ENCODE assay signal across 21 cellular contexts in the genomic region with DNA sequence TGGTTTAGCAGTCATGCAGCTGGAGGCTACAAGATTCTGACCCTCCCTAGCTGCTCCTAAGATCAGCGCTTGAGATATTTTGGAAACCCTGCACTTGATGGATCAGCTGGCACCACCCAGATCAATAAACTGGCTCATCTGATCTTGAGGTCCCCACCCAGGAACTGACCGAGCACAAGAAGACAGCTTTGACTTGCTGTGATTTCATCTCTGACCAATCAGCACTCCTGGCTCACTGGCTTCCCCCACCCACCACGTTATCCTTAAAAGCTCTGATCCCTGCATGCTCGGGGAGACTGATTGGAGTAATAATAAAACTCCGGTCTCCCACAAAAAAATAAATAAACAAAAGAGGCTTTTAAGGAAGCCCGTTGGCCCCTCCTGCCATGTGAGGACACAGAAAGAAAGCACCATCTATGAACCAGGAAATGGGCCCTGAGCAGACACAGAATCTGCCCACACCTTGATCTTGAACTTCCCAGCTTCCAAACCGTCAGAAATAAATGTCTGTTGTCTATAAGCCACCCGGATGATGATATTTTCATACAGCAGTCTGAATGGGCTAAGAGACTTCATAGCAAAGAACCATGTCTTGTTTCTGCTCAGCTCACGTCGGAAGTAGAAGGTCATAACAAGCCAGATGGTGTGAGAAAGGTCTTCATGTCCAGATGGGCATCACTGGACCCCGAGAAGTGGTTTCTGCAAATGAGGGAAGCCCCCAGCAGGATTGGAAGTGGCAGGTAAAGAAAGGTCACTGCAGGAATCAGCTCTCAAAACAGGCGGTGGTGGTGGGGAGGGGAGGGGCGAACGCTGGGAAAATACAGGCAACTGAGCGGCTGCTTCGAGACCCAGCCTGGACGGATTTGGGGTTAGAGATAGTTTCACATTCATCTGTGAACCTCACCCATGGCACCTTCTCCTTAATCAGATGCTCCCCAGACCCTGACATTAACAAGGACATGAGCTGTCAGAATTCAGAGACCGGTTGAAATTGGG. TPM values are rescaled to one million over a fixed set of nuclear protein-coding genes. Genes with fewer than 3 reads are reported as not detected.
DNase-seq lines count a peak whose midpoint lies in the region; ATAC-seq, FAIRE-seq and TF ChIP-seq lines count a peak whose summit lies in the region.
"Had no signal": no experiment of that assay in that cellular context is flagged by ENCODE, and none has a peak within 500 bp of the region (broad histone marks: within the 10 kb centered on the region; RNA-seq: fewer than 3 reads in every experiment).

No MANE protein-coding gene starts in this region.

- H3K18ac ChIP-seq in IMR-90 (ENCODE audit: low read depth, low read length), result no peak overlapping the region

- H3K27me3 Mint-ChIP-seq in MCF 10A (ENCODE audit: insufficient read depth, unreplicated experiment), result no peaks in the 10 kb centered on the region

- no peak overlapping the region for H3K4me3 Mint-ChIP-seq in MCF 10A (ENCODE audit: unreplicated experiment)
- H3K4me3 Mint-ChIP-seq: IgD-negative memory B cell had no signal

- no peaks in the 10 kb centered on the region for H3K9me1 ChIP-seq in IMR-90 (ENCODE audit: insufficient read depth, low read length)

- FAIRE-seq in pancreas (lab: Jason Lieb, UNC), result no peak
- FAIRE-seq: A549, GM12878, GM18507 had no signal

- H3K4me3 ChIP-seq in BLaER1 (no peak overlapping the region), IMR-90 (ENCODE audit: insufficient read depth, low read depth, low read length) (no peak overlapping the region), fibroblast of villous mesenchyme (ENCODE audit: low read depth, low read length) (no peak overlapping the region), pancreas (no peak overlapping the region)
- H3K4me3 ChIP-seq: A549, GM12878, HAP-1 had no signal

- DNase-seq in IMR-90, result peak; percentile 10
- DNase-seq in fibroblast of villous mesenchyme (ENCODE audit: low read depth), result peak; percentile 54
- peak in 1 of 6 donors; percentile 60 for DNase-seq in pancreas
- no peak for DNase-seq in MCF 10A (ENCODE audit: unreplicated experiment)
- no peak for DNase-seq in globus pallidus (ENCODE audit: low spot score)
- DNase-seq in foreskin keratinocyte, result no peak
- DNase-seq: C1 segment of cervical spinal cord, DND-41, GDM1, MV-4-11, NCI-H1436 treated with DMSO at 0.1 percent for 48 hours, NCI-H2029 treated with DMSO at 0.1 percent for 48 hours, NCI-H510A, NCI-H774 had no signal

- TF ChIP-seq CTCF in IMR-90 (conservative IDR thresholded peaks at IDR 0.05; ENCODE audit: low read depth, low read length), result no peak
- TF ChIP-seq CTCF in fibroblast of villous mesenchyme (IDR thresholded peaks at IDR 0.05; ENCODE audit: insufficient read depth, low read depth, low read length), result no peak
- TF ChIP-seq CTCF in pancreas (IDR thresholded peaks at IDR 0.05), result no peak
- TF ChIP-seq CTCF in MCF 10A (IDR thresholded peaks at IDR 0.05; ENCODE audit: unreplicated experiment), result no peak
- TF ChIP-seq CTCF in foreskin keratinocyte (conservative IDR thresholded peaks at IDR 0.05), result no peak

- H3K4ac ChIP-seq in IMR-90 (ENCODE audit: low read depth, low read length), result no peak overlapping the region

- no TSS peak for BruUV-seq in IMR-90 (replicated peaks; lab: Mats Ljungman, UMichigan)
- BruUV-seq in MCF 10A (replicated peaks; lab: Mats Ljungman, UMichigan), result no TSS peak

- H3K27ac Mint-ChIP-seq in MCF 10A (ENCODE audit: low read depth, unreplicated experiment), result no peak overlapping the region
- H3K27ac Mint-ChIP-seq: IgD-negative memory B cell had no signal

- H3K36me3 Mint-ChIP-seq in MCF 10A (ENCODE audit: insufficient read depth, unreplicated experiment), result peaks cover 7% of the 10 kb centered on the region

- H3K36me3 ChIP-seq in BLaER1 (peaks cover 19% of the 10 kb centered on the region), IMR-90 (ENCODE audit: control insufficient read depth, insufficient read depth, low read length) (no peaks in the 10 kb centered on the region), pancreas (no peaks in the 10 kb centered on the region)
- H3K36me3 ChIP-seq: HAP-1 had no signal

- CTCF ChIA-PET in IMR-90 (lab: Yijun Ruan, JAX) (no interaction called here), MCF 10A (lab: Yijun Ruan, JAX) (no interaction called here)

- H3K9me3 Mint-ChIP-seq in MCF 10A (ENCODE audit: unreplicated experiment), result peaks cover 13% of the 10 kb centered on the region

- H4K5ac ChIP-seq in IMR-90 (ENCODE audit: low read depth, low read length), result no peak overlapping the region

- no peak overlapping the region for H2AK5ac ChIP-seq in IMR-90 (ENCODE audit: low read depth, low read length)

- intact Hi-C loops in IMR-90 (cut with micrococcal nuclease) (no loop called here), pancreas (cut with DNase I) (no loop called here), MCF 10A (cut with micrococcal nuclease) (no loop called here)

- H3K23ac ChIP-seq in IMR-90 (ENCODE audit: low read depth, low read length), result no peak overlapping the region

- H3K14ac ChIP-seq in IMR-90 (replicated peaks; ENCODE audit: low read depth, low read length), result no peak overlapping the region

- H3K27me3 ChIP-seq in BLaER1, result no peaks in the 10 kb centered on the region
- peaks cover 12% of the 10 kb centered on the region for H3K27me3 ChIP-seq in IMR-90 (ENCODE audit: control insufficient read depth, insufficient read depth, low read length)
- H3K27me3 ChIP-seq in pancreas, result no peaks in the 10 kb centered on the region
- peaks cover 9% of the 10 kb centered on the region for H3K27me3 ChIP-seq in foreskin keratinocyte

- H2AFZ ChIP-seq in IMR-90 (replicated peaks; ENCODE audit: low read length, poor library complexity), result no peak overlapping the region

- 36% methylated on average over 6 of the region's 18 CpGs; no CpG with 5 or more reads in 1 of the 2 experiments for WGBS in IMR-90 (ENCODE audit: extremely low coverage in 2 of 2, insufficient read length in 1 of 2), 2 experiments
- 44 to 50% methylated on average over 18 of the region's 18 CpGs for WGBS in pancreas, 2 donors

- no peak overlapping the region for H2BK120ac ChIP-seq in IMR-90 (ENCODE audit: low read depth, low read length)

- TF ChIP-seq RAD21 in IMR-90 (IDR thresholded peaks at IDR 0.05; ENCODE audit: low read length), result no peak

- H3K56ac ChIP-seq in IMR-90 (ENCODE audit: extremely low read depth, insufficient read depth, low read length), result no peak overlapping the region

- ATAC-seq in IMR-90 (ENCODE audit: low read depth), result peak; percentile 17; the same call in 1 of the 2 replicates
- peak; percentile 57 to 73 (median 66) for ATAC-seq in pancreas
- ATAC-seq in foreskin keratinocyte, result no peak
- ATAC-seq: A549, GM12878, Right ventricle myocardium inferior had no signal

- H4K20me1 ChIP-seq in BLaER1 (no peaks in the 10 kb centered on the region), IMR-90 (ENCODE audit: insufficient read depth, low read length) (no peaks in the 10 kb centered on the region; the same call in 1 of the 2 replicates)

- no peak for TF ChIP-seq POLR2A in IMR-90 (IDR thresholded peaks at IDR 0.05; ENCODE audit: low read depth, low read length)

- peaks cover 6% of the 10 kb centered on the region for H3K4me1 Mint-ChIP-seq in MCF 10A (ENCODE audit: insufficient read depth, unreplicated experiment)

- H3K9me3 ChIP-seq in BLaER1, result peaks cover 56% of the 10 kb centered on the region
- H3K9me3 ChIP-seq in IMR-90 (ENCODE audit: control insufficient read depth, insufficient read depth, low read length), result no peaks in the 10 kb centered on the region; the same call in 1 of the 2 replicates
- no peaks in the 10 kb centered on the region for H3K9me3 ChIP-seq in pancreas

- POLR2A ChIA-PET in IMR-90 (lab: Charles Lee; ENCODE audit: unreplicated experiment), result no interaction called here
- POLR2A ChIA-PET in MCF 10A (lab: Yijun Ruan, JAX), result no interaction called here

- H4K91ac ChIP-seq in IMR-90 (ENCODE audit: insufficient read depth, low read depth, low read length), result no peak overlapping the region

- H3K4me2 ChIP-seq in BLaER1 (peak overlapping the region; percentile 36; the same call in 1 of the 2 replicates), IMR-90 (ENCODE audit: low read depth, low read length) (no peak overlapping the region)
- H3K4me2 ChIP-seq: A549 had no signal

- in situ Hi-C loops in IMR-90 (cut with MboI; ENCODE audit: low sequenced_read_pairs), result no loop called here

- no peak overlapping the region for H2BK15ac ChIP-seq in IMR-90 (ENCODE audit: low read depth, low read length)

- H2BK20ac ChIP-seq in IMR-90 (ENCODE audit: low read depth, low read length), result no peak overlapping the region

- dilution Hi-C loops in IMR-90 (cut with HindIII; ENCODE audit: low sequenced_read_pairs, unreplicated experiment), result no loop called here

- H3K4me1 ChIP-seq in BLaER1 (peaks cover 37% of the 10 kb centered on the region), IMR-90 (ENCODE audit: control insufficient read depth, insufficient read depth, low read length) (peaks cover under 1% of the 10 kb centered on the region; the same call in 1 of the 2 replicates), pancreas (peaks cover 0 to 13% (median 12%) of the 10 kb centered on the region in 3 donors), foreskin keratinocyte (no peaks in the 10 kb centered on the region)
- H3K4me1 ChIP-seq: HAP-1 had no signal

- no peaks in the 10 kb centered on the region for H3K79me1 ChIP-seq in IMR-90 (ENCODE audit: low read depth in 1 of 2, low read length in 2 of 2)

- H2AK9ac ChIP-seq in IMR-90 (replicated peaks; ENCODE audit: low read depth, low read length, poor library complexity), result no peak overlapping the region

- H3K9ac ChIP-seq in BLaER1 (no peak overlapping the region), IMR-90 (ENCODE audit: low read depth, low read length) (no peak overlapping the region)

- no peak overlapping the region for H3K27ac ChIP-seq in BLaER1
- H3K27ac ChIP-seq in IMR-90 (ENCODE audit: insufficient read depth, low read length), result no peak overlapping the region
- H3K27ac ChIP-seq in pancreas, result peak overlapping the region; percentile 31 to 55 (median 33)
- H3K27ac ChIP-seq in foreskin keratinocyte, result no peak overlapping the region
- H3K27ac ChIP-seq: A549 had no signal

- no peak overlapping the region for H4K8ac ChIP-seq in IMR-90 (ENCODE audit: low read depth in 2 of 2, low read length in 2 of 2)

- H2BK5ac ChIP-seq in IMR-90 (ENCODE audit: low read depth, low read length, poor library complexity, severe bottlenecking), result no peak overlapping the region

TF ChIP-seq in IMR-90, 13 proteins besides CTCF, POLR2A, EP300 and RAD21 (continues in another document):
- TF ChIP-seq NFE2L2 (IDR thresholded peaks at IDR 0.05; ENCODE audit: low read depth, low read length) (no peak), RCOR1 (IDR thresholded peaks at IDR 0.05; ENCODE audit: insufficient replicate concordance, low read length) (no peak), BHLHE40 (IDR thresholded peaks at IDR 0.05; ENCODE audit: low read depth, low read length) (no peak), RFX5 (IDR thresholded peaks at IDR 0.05; ENCODE audit: low read depth, low read length) (no peak)

RNA-seq across cellular contexts. Expression of gene RPH3AL, which starts 19.8 kb away (rescaled TPM):
- total RNA-seq in IMR-90 (2012; rRNA removed) (0.83 and 1.8 TPM in 2 replicates), fibroblast of villous mesenchyme (1.3 and 1.6 TPM in 2 replicates), pancreas (10 to 100 TPM; 45.1 to 89.1 (median 61.7) TPM), MCF 10A (2022) (0.89 and 1.6 TPM in 2 replicates), foreskin keratinocyte (0.41 and 0.60 TPM in 2 replicates)
- polyA plus RNA-seq in IMR-90 (2012; rRNA removed) (1.5 and 2.5 TPM in 2 replicates), pancreas (10 to 100 TPM; 43.4 to 46.5 TPM), foreskin keratinocyte (0.46 and 0.49 TPM in 2 replicates)
- polyA plus RNA-seq in IMR-90 (2012; cell fraction: cytosol; rRNA removed), result 2.3 and 3.8 TPM in 2 replicates
- polyA plus RNA-seq in IMR-90 (2012; cell fraction: nucleus; rRNA removed; ENCODE audit: low replicate concordance), result 2.1 and 2.9 TPM in 2 replicates

Comparison
In these comparisons a context has a peak if more than half of its experiments do, and no peak if none do; other contexts are left out.
1. H3K27ac ChIP-seq: peak in pancreas (4 of 4); none in BLaER1 (single experiment), IMR-90 (single experiment) and foreskin keratinocyte (single experiment).
2. DNase-seq: peak in IMR-90 (single experiment) and fibroblast of villous mesenchyme (single experiment); none in MCF 10A (single experiment), globus pallidus (single experiment) and foreskin keratinocyte (0 of 2).
3. RNA of gene RPH3AL, which starts 19.8 kb away (total RNA-seq): 45.1 to 89.1 TPM in pancreas; 0.83 to 1.8 TPM in IMR-90, 1.3 to 1.6 TPM in fibroblast of villous mesenchyme, 0.89 to 1.6 TPM in MCF 10A and 0.41 to 0.60 TPM in foreskin keratinocyte; every median in the first group is over 10 times any median in the second.